In genomic region chr1:116525440-116525839, GRCh38 we compare ENCODE assay signal across 30 cellular contexts.
"Had no signal": no experiment of that assay in that cellular context is flagged by ENCODE, and none has a peak within 500 bp of the region (broad histone marks: within the 10 kb centered on the region; RNA-seq: fewer than 3 reads in every experiment).

No MANE protein-coding gene starts in this region.

- H3K79me2 ChIP-seq: parathyroid adenoma had no signal

- DNase-seq: natural killer cell; occipital lobe; ovary; posterior cingulate gyrus; psoas muscle; right cardiac atrium; spleen; stimulated activated CD4-positive, alpha-beta T cell treated with anti-CD3 and anti-CD28 coated beads, Interleukin-12 subunit alpha, Interleukin-12 subunit beta, amount 100 ng/mL, for 4 hours; stimulated activated CD4-positive, alpha-beta T cell treated with anti-CD3 and anti-CD28 coated beads, Interleukin-1b, Interleukin-23, amount 100 ng/mL, for 48 hours; stimulated activated CD4-positive, alpha-beta T cell treated with anti-CD3 and anti-CD28 coated beads, Interleukin-4, amount 100 ng/mL, for 1 hour; stimulated activated CD4-positive, alpha-beta T cell treated with anti-CD3 and anti-CD28 coated beads, Interleukin-4, amount 100 ng/mL, for 4 hours; stimulated activated CD8-positive, alpha-beta memory T cell treated with anti-CD3 and anti-CD28 coated beads, Interleukin-4, amount 100 ng/mL, for 48 hours; stimulated activated naive CD4-positive, alpha-beta T cell; stomach; thyroid gland; trophoblast cell; upper lobe of left lung had no signal

- H3K36me3 ChIP-seq: neural progenitor cell, ovary, thoracic aorta, thyroid gland, tibial nerve, vagina had no signal

- FAIRE-seq: urothelium cell line had no signal

- H2AFZ ChIP-seq: neural progenitor cell, parathyroid adenoma had no signal

- ATAC-seq: natural killer cell; psoas muscle; right cardiac atrium; sciatic nerve; stimulated activated memory B cell treated with anti-CD40 and anti-IgM and Interleukin-4, amounts not matched to agents 10 μg/mL and 1 μg/mL and 100 μg/mL, for 72 hours had no signal

- H3K4me2 ChIP-seq: neural progenitor cell, smooth muscle cell had no signal

- H3K27ac ChIP-seq: neural progenitor cell, ovary, parathyroid adenoma, psoas muscle, skin epidermis, spleen, stomach, thoracic aorta, thyroid gland, tibial nerve, upper lobe of left lung, vagina had no signal

- H3K4me3 Mint-ChIP-seq: natural killer cell; nephron; neural progenitor cell; stimulated activated memory B cell treated with anti-CD40 and anti-IgM and Interleukin-4, amounts not matched to agents 10 μg/mL and 1 μg/mL and 100 μg/mL, for 72 hours; stimulated activated naive CD8-positive, alpha-beta T cell treated with anti-CD3 and anti-CD28 coated beads, Interleukin-15, Interleukin-2, amounts not matched to agents 100 ng/mL and 50 ng/mL, for 24 hours had no signal

- H3K4me1 ChIP-seq: neural progenitor cell, parathyroid adenoma, psoas muscle, spleen, stomach, thyroid gland, tibial nerve, vagina had no signal

- H3K27ac Mint-ChIP-seq: natural killer cell; nephron; neural progenitor cell; progenitor cell of endocrine pancreas; stimulated activated naive CD8-positive, alpha-beta T cell treated with anti-CD3 and anti-CD28 coated beads, Interleukin-15, Interleukin-2, amounts not matched to agents 100 ng/mL and 50 ng/mL, for 24 hours had no signal

- H3K9me3 Mint-ChIP-seq: natural killer cell had no signal

- H3K9me3 ChIP-seq: ovary, psoas muscle, stomach, thoracic aorta, thyroid gland, tibial nerve, upper lobe of left lung, vagina had no signal

- H3K27me3 ChIP-seq: neural progenitor cell, ovary, spleen, stomach, thyroid gland, tibial nerve, upper lobe of left lung, vagina had no signal

- H3K27me3 Mint-ChIP-seq: progenitor cell of endocrine pancreas; stimulated activated memory B cell treated with anti-CD40 and anti-IgM and Interleukin-4, amounts not matched to agents 10 μg/mL and 1 μg/mL and 100 μg/mL, for 72 hours; stimulated activated naive CD8-positive, alpha-beta T cell treated with anti-CD3 and anti-CD28 coated beads, Interleukin-15, Interleukin-2, amounts not matched to agents 100 ng/mL and 50 ng/mL, for 24 hours had no signal

- H3K9ac ChIP-seq: neural progenitor cell, parathyroid adenoma had no signal

- H3K4me3 ChIP-seq: neural progenitor cell, ovary, psoas muscle, skin epidermis, smooth muscle cell, spleen, stomach, thoracic aorta, thyroid gland, tibial nerve, upper lobe of left lung, vagina had no signal

- H3K4me1 Mint-ChIP-seq: nephron, neural progenitor cell had no signal
